ENCODE assay signal across 8 cellular contexts in the genomic region with DNA sequence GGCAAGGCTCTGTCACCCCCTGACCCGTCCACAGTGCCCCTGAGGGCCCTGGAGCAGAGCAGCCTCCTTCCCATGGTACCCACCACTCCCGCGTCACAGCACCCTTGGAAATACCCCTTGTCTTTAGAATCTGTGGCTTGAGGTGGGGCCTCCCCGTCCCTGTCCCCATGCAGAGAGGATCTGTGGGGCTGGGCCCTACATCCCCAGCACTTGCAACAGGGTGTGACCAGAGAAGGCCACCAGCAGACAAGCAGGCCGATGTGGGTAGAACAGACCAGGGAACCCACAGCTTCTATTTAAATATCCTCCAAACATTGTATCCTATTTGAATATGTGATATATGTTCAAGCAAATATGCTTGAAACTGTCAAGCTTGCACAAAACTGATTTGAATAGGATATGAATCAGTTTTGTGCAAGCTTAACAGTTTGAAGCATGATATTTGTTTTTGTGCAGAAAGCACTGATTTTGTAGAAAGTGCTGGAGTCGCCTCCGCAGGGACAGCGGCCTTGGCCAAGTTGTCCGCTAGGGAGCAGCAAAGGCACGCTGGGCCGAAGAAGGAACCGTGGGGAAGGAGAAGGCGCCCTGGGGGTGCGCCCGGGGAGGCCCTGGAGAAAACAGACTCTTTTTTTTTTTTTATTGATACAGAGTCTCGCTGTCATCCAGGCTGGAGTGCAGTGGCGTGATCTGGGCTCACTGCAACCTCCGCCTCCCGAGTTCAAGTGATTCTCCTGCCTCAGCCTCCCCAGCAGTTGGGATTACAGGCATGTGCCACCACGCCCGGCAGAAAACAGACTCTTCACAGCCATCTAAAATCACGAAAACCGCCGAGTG. TPM values are rescaled to one million over a fixed set of nuclear protein-coding genes. Genes with fewer than 3 reads are reported as not detected.
DNase-seq lines count a peak whose midpoint lies in the region; ATAC-seq and TF ChIP-seq lines count a peak whose summit lies in the region.

No MANE protein-coding gene starts in this region.

- H3K9ac ChIP-seq in parathyroid adenoma, result no peak overlapping the region

- ATAC-seq in HG03520 (IDR thresholded peaks at IDR 0.05; ENCODE audit: unreplicated experiment), result peak; percentile 62
- peak; percentile 18; the same call in 1 of the 2 replicates for ATAC-seq in WTC11
- ATAC-seq in GM19397 (IDR thresholded peaks at IDR 0.05; ENCODE audit: unreplicated experiment), result no peak

- peaks cover 3% of the 10 kb centered on the region; the same call in 1 of the 2 replicates for H3K4me1 Mint-ChIP-seq in WTC11

- peaks cover 6% of the 10 kb centered on the region for H3K4me1 ChIP-seq in parathyroid adenoma

- DNase-seq in 8988T (peak; percentile 85), ELF-1 (ENCODE audit: low read depth, low spot score) (peak; percentile 76), WTC11 (ENCODE audit: low spot score) (peak; percentile 77), fibroblast of pulmonary artery (ENCODE audit: low read depth) (peak; percentile 62), NCI-H2029 (lab: John Stamatoyannopoulos, UW) (no peak)

- H3K27ac Mint-ChIP-seq in WTC11, result no peak overlapping the region

- peaks cover 3% of the 10 kb centered on the region; the same call in 1 of the 2 replicates for H3K27me3 Mint-ChIP-seq in WTC11 (ENCODE audit: low read depth)

- H3K4me3 ChIP-seq in fibroblast of pulmonary artery (replicated peaks; ENCODE audit: low read depth, low read length), result no peak overlapping the region
- H3K4me3 ChIP-seq in parathyroid adenoma (ENCODE audit: low read depth, low read length), result no peak overlapping the region

- no peak overlapping the region for H2AFZ ChIP-seq in parathyroid adenoma

- H3K4me3 Mint-ChIP-seq in WTC11, result peak overlapping the region; percentile 18; the same call in 1 of the 2 replicates

- H3K9me3 ChIP-seq in parathyroid adenoma (ENCODE audit: control insufficient read depth, low read length), result no peaks in the 10 kb centered on the region

- peak; percentile 61 for TF ChIP-seq CTCF in WTC11 (IDR thresholded peaks at IDR 0.05)
- TF ChIP-seq CTCF in fibroblast of pulmonary artery (IDR thresholded peaks at IDR 0.05; ENCODE audit: low read length, missing control alignments), result peak; percentile 72
- peak; percentile 96 for TF ChIP-seq CTCF in parathyroid adenoma (IDR thresholded peaks at IDR 0.05)

- no peaks in the 10 kb centered on the region for H3K36me3 Mint-ChIP-seq in WTC11

- no peak overlapping the region for H3K27ac ChIP-seq in parathyroid adenoma

- no peaks in the 10 kb centered on the region for H3K27me3 ChIP-seq in parathyroid adenoma (ENCODE audit: control insufficient read depth, insufficient read depth, low read length)

- POLR2A ChIA-PET in WTC11 (lab: Charles Lee), result no interaction called here

- H3K9me3 Mint-ChIP-seq in WTC11, result no peaks in the 10 kb centered on the region

- H3K79me2 ChIP-seq in parathyroid adenoma, result no peaks in the 10 kb centered on the region

- CTCF ChIA-PET in WTC11 (lab: Charles Lee), result interaction anchor here (0.7 to 1.0 kb wide), 8 partner anchors 22 to 188 kb away, joined by 3 to 6 read pairs (median 4); no protein-coding TSS in a partner anchor

- H3K4me2 ChIP-seq in parathyroid adenoma (ENCODE audit: low read length), result no peak overlapping the region

- no peaks in the 10 kb centered on the region for H3K36me3 ChIP-seq in parathyroid adenoma (ENCODE audit: control insufficient read depth, insufficient read depth, low read length)

TF ChIP-seq in WTC11, 78 proteins besides CTCF, POLR2A, EP300 and RAD21:
- no peak for TF ChIP-seq PRDM15 (CRISPR knock-in tag; IDR thresholded peaks at IDR 0.05)
- TF ChIP-seq ZMAT4 (CRISPR knock-in tag; IDR thresholded peaks at IDR 0.05), result no peak
- TF ChIP-seq, protein P1, sequence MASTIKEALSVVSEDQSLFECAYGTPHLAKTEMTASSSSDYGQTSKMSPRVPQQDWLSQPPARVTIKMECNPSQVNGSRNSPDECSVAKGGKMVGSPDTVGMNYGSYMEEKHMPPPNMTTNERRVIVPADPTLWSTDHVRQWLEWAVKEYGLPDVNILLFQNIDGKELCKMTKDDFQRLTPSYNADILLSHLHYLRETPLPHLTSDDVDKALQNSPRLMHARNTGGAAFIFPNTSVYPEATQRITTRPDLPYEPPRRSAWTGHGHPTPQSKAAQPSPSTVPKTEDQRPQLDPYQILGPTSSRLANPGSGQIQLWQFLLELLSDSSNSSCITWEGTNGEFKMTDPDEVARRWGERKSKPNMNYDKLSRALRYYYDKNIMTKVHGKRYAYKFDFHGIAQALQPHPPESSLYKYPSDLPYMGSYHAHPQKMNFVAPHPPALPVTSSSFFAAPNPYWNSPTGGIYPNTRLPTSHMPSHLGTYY (CRISPR knock-in tag; IDR thresholded peaks at IDR 0.05), result no peak
- TF ChIP-seq NFYB (CRISPR knock-in tag; conservative IDR thresholded peaks at IDR 0.05; ENCODE audit: low read depth), result no peak
- no peak for TF ChIP-seq OVOL2 (CRISPR knock-in tag; IDR thresholded peaks at IDR 0.05; ENCODE audit: borderline replicate concordance)
- TF ChIP-seq SMAD3 (CRISPR knock-in tag; IDR thresholded peaks at IDR 0.05; ENCODE audit: borderline replicate concordance), result no peak
- peak; percentile 78; the same call in 1 of the 2 replicates for TF ChIP-seq ZNF423 (CRISPR knock-in tag; IDR thresholded peaks at IDR 0.05)
- TF ChIP-seq SP1 (CRISPR knock-in tag; conservative IDR thresholded peaks at IDR 0.05), result no peak

RNA-seq across cellular contexts. Expression of gene CFAP46, which starts 2.2 kb away (rescaled TPM):
- 2.9 to 3.4 TPM (median 3.3 TPM) in 3 replicates for total RNA-seq in WTC11 (2021)
